Comparison of ENCODE assay signal across 13 cellular contexts in the genomic region with DNA sequence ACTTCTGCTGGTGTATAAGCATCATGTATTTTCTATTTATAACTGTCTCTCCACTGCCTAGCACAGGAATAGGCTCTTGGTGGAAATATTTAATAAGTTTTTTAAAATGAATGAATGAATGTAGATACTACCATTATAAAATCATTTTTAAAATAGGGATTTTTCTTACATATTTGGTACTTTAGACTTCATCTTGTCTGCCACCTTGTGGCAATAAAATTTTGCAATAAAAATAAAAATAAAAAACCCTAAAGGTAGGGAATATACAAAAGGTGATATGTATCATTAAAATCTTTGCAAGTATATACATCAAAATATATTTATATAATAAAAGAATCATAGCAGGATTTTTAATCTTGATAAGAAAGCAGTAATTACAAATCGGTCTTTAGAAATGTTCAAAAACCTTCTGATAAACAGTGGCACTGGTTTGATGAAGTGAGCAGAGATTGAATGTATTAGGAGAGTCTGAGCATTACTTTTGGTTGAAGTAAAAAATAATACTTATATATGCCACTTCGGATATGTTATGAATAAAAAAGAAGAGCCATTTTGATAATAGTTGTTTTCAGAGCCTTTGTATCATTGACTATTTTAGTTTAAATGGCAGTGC.
DNase-seq lines count a peak whose midpoint lies in the region; ATAC-seq, FAIRE-seq and TF ChIP-seq lines count a peak whose summit lies in the region.
"Had no signal": no experiment of that assay in that cellular context is flagged by ENCODE, and none has a peak within 500 bp of the region (broad histone marks: within the 10 kb centered on the region; RNA-seq: fewer than 3 reads in every experiment).

No MANE protein-coding gene starts in this region.

- no peak overlapping the region for H3K4me3 Mint-ChIP-seq in astrocyte (ENCODE audit: unreplicated experiment)
- H3K4me3 Mint-ChIP-seq in activated naive CD4-positive, alpha-beta T cell treated with anti-CD3 and anti-CD28 coated beads for 36 hours, result no peak overlapping the region

- no peak overlapping the region for H2AFZ ChIP-seq in astrocyte (ENCODE audit: low read depth, low read length)

- H3K9ac ChIP-seq in astrocyte (ENCODE audit: low read length), result no peak overlapping the region

- no peak overlapping the region for H3K4me2 ChIP-seq in astrocyte (ENCODE audit: low read length)

- H3K9me3 Mint-ChIP-seq in astrocyte (ENCODE audit: unreplicated experiment), result no peaks in the 10 kb centered on the region
- no peaks in the 10 kb centered on the region for H3K9me3 Mint-ChIP-seq in activated naive CD4-positive, alpha-beta T cell treated with anti-CD3 and anti-CD28 coated beads for 36 hours

- H3K4me1 ChIP-seq in astrocyte (ENCODE audit: insufficient read depth, low read length), result no peaks in the 10 kb centered on the region

- no peaks in the 10 kb centered on the region for H3K4me1 Mint-ChIP-seq in astrocyte (ENCODE audit: low read depth, unreplicated experiment)
- H3K4me1 Mint-ChIP-seq in activated naive CD4-positive, alpha-beta T cell treated with anti-CD3 and anti-CD28 coated beads for 36 hours (ENCODE audit: low read depth), result no peaks in the 10 kb centered on the region

- no peak overlapping the region for H3K4me3 ChIP-seq in astrocyte (ENCODE audit: insufficient read depth, low read depth, low read length)
- no peak overlapping the region for H3K4me3 ChIP-seq in kidney epithelial cell (ENCODE audit: low read depth, low read length)

- peak; percentile 11 for TF ChIP-seq CTCF in AG09319 (IDR thresholded peaks at IDR 0.05; ENCODE audit: low read depth, low read length)
- peak; percentile 21 for TF ChIP-seq CTCF in astrocyte (IDR thresholded peaks at IDR 0.05; ENCODE audit: insufficient read depth, low read depth, low read length)
- peak; percentile 30 for TF ChIP-seq CTCF in kidney epithelial cell (IDR thresholded peaks at IDR 0.05; ENCODE audit: insufficient read depth, low read length, poor library complexity, severe bottlenecking)

- DNase-seq in AG09319 (ENCODE audit: extremely low read depth, low read depth), result no peak
- DNase-seq in HT-29 (ENCODE audit: low spot score), result peak; percentile 45
- no peak for DNase-seq in astrocyte (ENCODE audit: low read depth)
- no peak for DNase-seq in kidney epithelial cell (ENCODE audit: low read depth)
- DNase-seq in activated CD4-positive, alpha-beta T cell treated with anti-CD3 and anti-CD28 coated beads for 4 hours, result no peak
- DNase-seq in activated naive CD4-positive, alpha-beta T cell treated with anti-CD3 and anti-CD28 coated beads for 36 hours, result no peak
- DNase-seq in activated CD8-positive, alpha-beta memory T cell treated with anti-CD3 and anti-CD28 coated beads, Interleukin-2, amount 50 U/mL, for 4 hours, result no peak
- DNase-seq: cerebellar nuclear complex; GDM1; NCI-H1092 treated with DMSO at 0.1 percent for 48 hours; SHP77; stimulated activated CD8-positive, alpha-beta memory T cell treated with anti-CD3 and anti-CD28 coated beads, Interleukin-4, amount 100 ng/mL, for 48 hours had no signal

- H4K20me1 ChIP-seq in astrocyte (ENCODE audit: insufficient read depth, low read length), result no peaks in the 10 kb centered on the region

- no peaks in the 10 kb centered on the region for H3K79me2 ChIP-seq in astrocyte (ENCODE audit: insufficient read depth, low read length)

- H3K27me3 Mint-ChIP-seq in astrocyte (ENCODE audit: low read depth, unreplicated experiment), result no peaks in the 10 kb centered on the region
- H3K27me3 Mint-ChIP-seq in activated naive CD4-positive, alpha-beta T cell treated with anti-CD3 and anti-CD28 coated beads for 36 hours (ENCODE audit: low read depth), result no peaks in the 10 kb centered on the region

- CTCF ChIA-PET in activated naive CD4-positive, alpha-beta T cell treated with anti-CD3 and anti-CD28 coated beads for 36 hours (lab: Charles Lee), result no interaction called here

- FAIRE-seq in astrocyte (lab: Jason Lieb, UNC), result no peak

- no peak overlapping the region for H3K27ac Mint-ChIP-seq in astrocyte (ENCODE audit: unreplicated experiment)
- no peak overlapping the region for H3K27ac Mint-ChIP-seq in activated naive CD4-positive, alpha-beta T cell treated with anti-CD3 and anti-CD28 coated beads for 36 hours

- intact Hi-C loops in activated naive CD4-positive, alpha-beta T cell treated with anti-CD3 and anti-CD28 coated beads for 36 hours (cut with micrococcal nuclease), result loop anchor here (5.0 kb wide), 1 partner anchor 209 kb away; no protein-coding TSS in a partner anchor

- H3K36me3 ChIP-seq in astrocyte (ENCODE audit: insufficient read depth, low read length), result no peaks in the 10 kb centered on the region
- H3K36me3 ChIP-seq in kidney epithelial cell (ENCODE audit: control insufficient read depth, insufficient read depth, low read length), result no peaks in the 10 kb centered on the region

- no peak overlapping the region for H3K27ac ChIP-seq in astrocyte (ENCODE audit: low read depth, low read length)

- ATAC-seq in HG03025 (IDR thresholded peaks at IDR 0.05; ENCODE audit: low FRiP score, unreplicated experiment), result no peak

- H3K36me3 Mint-ChIP-seq in astrocyte (ENCODE audit: low read depth, unreplicated experiment), result no peaks in the 10 kb centered on the region
- no peaks in the 10 kb centered on the region for H3K36me3 Mint-ChIP-seq in activated naive CD4-positive, alpha-beta T cell treated with anti-CD3 and anti-CD28 coated beads for 36 hours (ENCODE audit: low read depth)

- no peaks in the 10 kb centered on the region for H3K9me3 ChIP-seq in astrocyte (ENCODE audit: insufficient read depth, low read depth, low read length)

- H3K27me3 ChIP-seq in astrocyte (ENCODE audit: insufficient read depth, low read length) (no peaks in the 10 kb centered on the region), kidney epithelial cell (ENCODE audit: control insufficient read depth, insufficient read depth, low read length) (no peaks in the 10 kb centered on the region)
